In the genomic region with DNA sequence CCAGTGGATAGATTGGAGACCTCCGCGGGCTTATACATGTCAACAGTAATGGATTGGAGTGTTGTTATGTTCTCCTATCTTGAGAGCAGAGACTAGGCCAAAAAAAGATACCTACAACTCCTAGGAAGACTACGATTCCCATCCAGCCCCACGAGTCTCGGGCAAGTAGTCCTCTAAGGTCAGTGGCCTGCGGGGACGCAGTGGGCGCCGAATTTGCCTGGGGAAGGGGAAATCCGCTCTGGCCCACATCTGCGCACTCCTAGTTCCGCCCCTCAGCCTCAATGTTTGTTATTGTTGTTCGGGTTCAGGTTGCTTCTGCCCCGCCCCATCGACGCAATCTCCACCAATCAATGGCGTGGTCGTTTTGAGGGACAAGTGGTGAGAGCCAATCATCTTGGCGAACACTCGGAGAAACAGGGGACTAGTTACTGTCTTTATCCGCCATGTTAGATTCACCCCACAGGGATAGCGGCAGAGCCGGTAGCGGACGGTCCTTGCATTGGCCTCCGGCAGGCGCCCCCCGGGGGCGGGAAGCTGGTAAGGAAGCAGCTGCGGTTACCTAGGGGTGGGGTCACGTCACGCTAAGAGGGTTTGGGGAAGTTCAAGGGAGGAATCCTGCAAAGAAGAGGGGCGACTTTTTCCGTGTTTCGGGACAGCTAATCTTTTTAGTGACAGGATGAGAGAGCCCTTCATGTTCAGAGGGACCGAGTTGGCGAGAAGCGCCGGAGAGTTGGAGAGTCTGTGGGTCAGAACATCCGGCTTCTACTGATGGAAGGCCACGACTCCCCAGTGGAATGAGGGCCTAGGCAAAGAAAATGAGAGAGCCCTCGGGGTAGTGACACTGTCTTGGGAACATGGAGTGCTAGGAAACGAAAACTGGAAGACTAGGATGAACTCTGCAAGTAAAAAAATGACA, we compare ENCODE assay signal across 1 cellular context.
TF ChIP-seq lines count a peak whose summit lies in the region.

TSS of gene NBR1 (plus strand) at position 449 of the 916 bp plus-strand sequence. CDS start 4,586 bp downstream, outside the sequence.

TF ChIP-seq in HepG2, 621 proteins besides CTCF, POLR2A, EP300 and RAD21 (continued from another document and continues in another):
- TF ChIP-seq ZBTB40 (IDR thresholded peaks at IDR 0.05) (no peak), ZBTB40 (CRISPR knock-in tag; IDR thresholded peaks at IDR 0.05) (0 out of 2 replicates have a peak, but pooled peaks have one; percentile 15), ZNF468 (CRISPR knock-in tag; IDR thresholded peaks at IDR 0.05) (no peak), KMT2B (CRISPR knock-in tag; IDR thresholded peaks at IDR 0.05) (peak; percentile 84), ARID2 (CRISPR knock-in tag; IDR thresholded peaks at IDR 0.05; ENCODE audit: borderline replicate concordance) (no peak), YEATS2 (CRISPR knock-in tag; IDR thresholded peaks at IDR 0.05; ENCODE audit: borderline replicate concordance) (peak; percentile 41; the same call in 1 of the 2 replicates), ZNF124 (CRISPR knock-in tag; IDR thresholded peaks at IDR 0.05) (no peak; the same call in 1 of the 2 replicates), IRF9 (CRISPR knock-in tag; IDR thresholded peaks at IDR 0.05; ENCODE audit: borderline replicate concordance) (no peak), WIZ (CRISPR knock-in tag; IDR thresholded peaks at IDR 0.05) (no peak), ZXDC (CRISPR knock-in tag; IDR thresholded peaks at IDR 0.05) (0 out of 2 replicates have a peak, but pooled peaks have one; percentile 75), MEIS1 (CRISPR knock-in tag; IDR thresholded peaks at IDR 0.05; ENCODE audit: borderline replicate concordance) (0 out of 2 replicates have a peak, but pooled peaks have one; percentile 65), ZNF274 (CRISPR knock-in tag; IDR thresholded peaks at IDR 0.05) (no peak), CCDC6 (CRISPR knock-in tag; IDR thresholded peaks at IDR 0.05) (no peak), NCOA5 (CRISPR knock-in tag; IDR thresholded peaks at IDR 0.05) (no peak), ZNF329 (CRISPR knock-in tag; IDR thresholded peaks at IDR 0.05; ENCODE audit: low read depth) (no peak), HIVEP1 (CRISPR knock-in tag; IDR thresholded peaks at IDR 0.05) (no peak; the same call in 1 of the 2 replicates), GPN1 (CRISPR knock-in tag; IDR thresholded peaks at IDR 0.05; ENCODE audit: borderline replicate concordance) (no peak), RBM22 (optimal IDR thresholded peaks at IDR 0.05; ENCODE audit: low read length) (no peak), ZNF720 (CRISPR knock-in tag; IDR thresholded peaks at IDR 0.05) (no peak), NAIF1 (CRISPR knock-in tag; IDR thresholded peaks at IDR 0.05; ENCODE audit: borderline replicate concordance) (0 out of 2 replicates have a peak, but pooled peaks have one; percentile 53), E2F5 (CRISPR knock-in tag; conservative IDR thresholded peaks at IDR 0.05) (no peak), ZNF558 (CRISPR knock-in tag; IDR thresholded peaks at IDR 0.05; ENCODE audit: borderline replicate concordance) (peak; percentile 93), ZNF570 (CRISPR knock-in tag; IDR thresholded peaks at IDR 0.05; ENCODE audit: borderline replicate concordance) (no peak), ARNTL (CRISPR knock-in tag; IDR thresholded peaks at IDR 0.05) (no peak)
- TF ChIP-seq, protein P1, sequence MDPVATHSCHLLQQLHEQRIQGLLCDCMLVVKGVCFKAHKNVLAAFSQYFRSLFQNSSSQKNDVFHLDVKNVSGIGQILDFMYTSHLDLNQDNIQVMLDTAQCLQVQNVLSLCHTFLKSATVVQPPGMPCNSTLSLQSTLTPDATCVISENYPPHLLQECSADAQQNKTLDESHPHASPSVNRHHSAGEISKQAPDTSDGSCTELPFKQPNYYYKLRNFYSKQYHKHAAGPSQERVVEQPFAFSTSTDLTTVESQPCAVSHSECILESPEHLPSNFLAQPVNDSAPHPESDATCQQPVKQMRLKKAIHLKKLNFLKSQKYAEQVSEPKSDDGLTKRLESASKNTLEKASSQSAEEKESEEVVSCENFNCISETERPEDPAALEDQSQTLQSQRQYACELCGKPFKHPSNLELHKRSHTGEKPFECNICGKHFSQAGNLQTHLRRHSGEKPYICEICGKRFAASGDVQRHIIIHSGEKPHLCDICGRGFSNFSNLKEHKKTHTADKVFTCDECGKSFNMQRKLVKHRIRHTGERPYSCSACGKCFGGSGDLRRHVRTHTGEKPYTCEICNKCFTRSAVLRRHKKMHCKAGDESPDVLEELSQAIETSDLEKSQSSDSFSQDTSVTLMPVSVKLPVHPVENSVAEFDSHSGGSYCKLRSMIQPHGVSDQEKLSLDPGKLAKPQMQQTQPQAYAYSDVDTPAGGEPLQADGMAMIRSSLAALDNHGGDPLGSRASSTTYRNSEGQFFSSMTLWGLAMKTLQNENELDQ (CRISPR knock-in tag; IDR thresholded peaks at IDR 0.05; ENCODE audit: borderline replicate concordance), result no peak
- TF ChIP-seq, protein P2, sequence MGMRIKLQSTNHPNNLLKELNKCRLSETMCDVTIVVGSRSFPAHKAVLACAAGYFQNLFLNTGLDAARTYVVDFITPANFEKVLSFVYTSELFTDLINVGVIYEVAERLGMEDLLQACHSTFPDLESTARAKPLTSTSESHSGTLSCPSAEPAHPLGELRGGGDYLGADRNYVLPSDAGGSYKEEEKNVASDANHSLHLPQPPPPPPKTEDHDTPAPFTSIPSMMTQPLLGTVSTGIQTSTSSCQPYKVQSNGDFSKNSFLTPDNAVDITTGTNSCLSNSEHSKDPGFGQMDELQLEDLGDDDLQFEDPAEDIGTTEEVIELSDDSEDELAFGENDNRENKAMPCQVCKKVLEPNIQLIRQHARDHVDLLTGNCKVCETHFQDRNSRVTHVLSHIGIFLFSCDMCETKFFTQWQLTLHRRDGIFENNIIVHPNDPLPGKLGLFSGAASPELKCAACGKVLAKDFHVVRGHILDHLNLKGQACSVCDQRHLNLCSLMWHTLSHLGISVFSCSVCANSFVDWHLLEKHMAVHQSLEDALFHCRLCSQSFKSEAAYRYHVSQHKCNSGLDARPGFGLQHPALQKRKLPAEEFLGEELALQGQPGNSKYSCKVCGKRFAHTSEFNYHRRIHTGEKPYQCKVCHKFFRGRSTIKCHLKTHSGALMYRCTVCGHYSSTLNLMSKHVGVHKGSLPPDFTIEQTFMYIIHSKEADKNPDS (CRISPR knock-in tag; IDR thresholded peaks at IDR 0.05), result peak; percentile 22; the same call in 1 of the 2 replicates
- TF ChIP-seq, protein P3, sequence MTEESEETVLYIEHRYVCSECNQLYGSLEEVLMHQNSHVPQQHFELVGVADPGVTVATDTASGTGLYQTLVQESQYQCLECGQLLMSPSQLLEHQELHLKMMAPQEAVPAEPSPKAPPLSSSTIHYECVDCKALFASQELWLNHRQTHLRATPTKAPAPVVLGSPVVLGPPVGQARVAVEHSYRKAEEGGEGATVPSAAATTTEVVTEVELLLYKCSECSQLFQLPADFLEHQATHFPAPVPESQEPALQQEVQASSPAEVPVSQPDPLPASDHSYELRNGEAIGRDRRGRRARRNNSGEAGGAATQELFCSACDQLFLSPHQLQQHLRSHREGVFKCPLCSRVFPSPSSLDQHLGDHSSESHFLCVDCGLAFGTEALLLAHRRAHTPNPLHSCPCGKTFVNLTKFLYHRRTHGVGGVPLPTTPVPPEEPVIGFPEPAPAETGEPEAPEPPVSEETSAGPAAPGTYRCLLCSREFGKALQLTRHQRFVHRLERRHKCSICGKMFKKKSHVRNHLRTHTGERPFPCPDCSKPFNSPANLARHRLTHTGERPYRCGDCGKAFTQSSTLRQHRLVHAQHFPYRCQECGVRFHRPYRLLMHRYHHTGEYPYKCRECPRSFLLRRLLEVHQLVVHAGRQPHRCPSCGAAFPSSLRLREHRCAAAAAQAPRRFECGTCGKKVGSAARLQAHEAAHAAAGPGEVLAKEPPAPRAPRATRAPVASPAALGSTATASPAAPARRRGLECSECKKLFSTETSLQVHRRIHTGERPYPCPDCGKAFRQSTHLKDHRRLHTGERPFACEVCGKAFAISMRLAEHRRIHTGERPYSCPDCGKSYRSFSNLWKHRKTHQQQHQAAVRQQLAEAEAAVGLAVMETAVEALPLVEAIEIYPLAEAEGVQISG (CRISPR knock-in tag; IDR thresholded peaks at IDR 0.05), result peak; percentile 61; the same call in 1 of the 2 replicates
